Comparison of ENCODE assay signal across 9 cellular contexts in the genomic region with DNA sequence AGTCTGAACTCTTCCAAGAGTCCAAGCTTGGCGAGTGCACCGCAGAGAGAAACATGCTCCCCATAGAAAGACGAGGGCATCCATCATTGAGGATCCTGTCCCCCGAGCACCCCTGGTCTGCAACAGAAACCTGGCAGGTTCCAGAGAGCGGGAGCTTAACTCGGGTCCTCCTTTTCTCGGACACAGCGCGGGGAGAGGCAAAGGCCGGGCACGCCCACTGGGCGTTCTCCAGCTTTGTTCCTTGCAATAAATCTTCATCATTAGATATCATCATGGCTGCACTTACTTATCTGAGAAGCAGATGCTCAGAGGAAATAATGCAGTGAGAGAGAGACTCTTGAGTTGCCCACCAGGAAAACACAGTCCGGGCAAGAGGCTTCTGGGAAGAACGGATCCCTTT.
"Had no signal": no experiment of that assay in that cellular context is flagged by ENCODE, and none has a peak within 500 bp of the region (broad histone marks: within the 10 kb centered on the region; RNA-seq: fewer than 3 reads in every experiment).

No MANE protein-coding gene starts in this region.

- ATAC-seq: body of pancreas had no signal

- DNase-seq: activated CD4-positive, CD25-positive, alpha-beta regulatory T cell treated with anti-CD3 and anti-CD28 coated beads, Interleukin-2, amount 50 U/mL, for 72 hours; activated naive CD4-positive, alpha-beta T cell treated with Interleukin-2 at 50 U/mL for 16 hours; adrenal gland; body of pancreas; effector memory CD4-positive, alpha-beta T cell; kidney glomerular epithelial cell; small intestine had no signal

- H3K4me1 ChIP-seq: adrenal gland, body of pancreas had no signal

- H3K27me3 ChIP-seq: adrenal gland, body of pancreas had no signal

- H3K4me3 ChIP-seq: adrenal gland, body of pancreas, hepatocyte had no signal

- H3K27ac ChIP-seq: adrenal gland, body of pancreas, hepatocyte, neutrophil had no signal

- H3K36me3 ChIP-seq: adrenal gland, neutrophil had no signal

- H3K9me3 ChIP-seq: adrenal gland, body of pancreas, neutrophil had no signal
